In genomic region chr11:126462422-126462821, GRCh38 we compare ENCODE assay signal across 2 cellular contexts.
TF ChIP-seq lines count a peak whose summit lies in the region.

No MANE protein-coding gene starts in this region.

TF ChIP-seq in IMR-90, 13 proteins besides CTCF, POLR2A, EP300 and RAD21:
- no peak for TF ChIP-seq FOS (IDR thresholded peaks at IDR 0.05; ENCODE audit: low read depth, low read length)
- TF ChIP-seq CEBPB (IDR thresholded peaks at IDR 0.05; ENCODE audit: low read depth, low read length): peak; percentile 52
- TF ChIP-seq ELK1 (IDR thresholded peaks at IDR 0.05; ENCODE audit: borderline replicate concordance, low read depth, low read length): no peak

TF ChIP-seq in H1, 55 proteins besides CTCF, POLR2A, EP300 and RAD21:
- no peak for TF ChIP-seq MAFK (IDR thresholded peaks at IDR 0.05; ENCODE audit: low read depth, low read length)
- no peak for TF ChIP-seq ATF3 (IDR thresholded peaks at IDR 0.05; ENCODE audit: insufficient read depth, low read depth, low read length)
- TF ChIP-seq ASH2L (IDR thresholded peaks at IDR 0.05; ENCODE audit: low read length): no peak
- TF ChIP-seq E2F6 (IDR thresholded peaks at IDR 0.05): no peak
- TF ChIP-seq PHF8 (conservative IDR thresholded peaks at IDR 0.05; ENCODE audit: low read depth, low read length): no peak
- TF ChIP-seq RFX5 (IDR thresholded peaks at IDR 0.05; ENCODE audit: borderline replicate concordance, low read depth, low read length): no peak
- TF ChIP-seq TCF12 (IDR thresholded peaks at IDR 0.05; ENCODE audit: low read depth, low read length): no peak
- no peak for TF ChIP-seq BRCA1 (IDR thresholded peaks at IDR 0.05; ENCODE audit: low read depth, low read length)
- no peak for TF ChIP-seq EZH2 (IDR thresholded peaks at IDR 0.05; ENCODE audit: low read depth, low read length, severe bottlenecking)
